In genomic region chr17:48928876-48929811, GRCh38 we compare ENCODE assay signal across 10 cellular contexts. TPM values are rescaled to one million over a fixed set of nuclear protein-coding genes. Genes with fewer than 3 reads are reported as not detected.
DNase-seq lines count a peak whose midpoint lies in the region; ATAC-seq and TF ChIP-seq lines count a peak whose summit lies in the region.
"Had no signal": no experiment of that assay in that cellular context is flagged by ENCODE, and none has a peak within 500 bp of the region (broad histone marks: within the 10 kb centered on the region; RNA-seq: fewer than 3 reads in every experiment).

No MANE protein-coding gene starts in this region.

- H3K36me3 Mint-ChIP-seq in CD8-positive, alpha-beta memory T cell, result peaks cover 7 to 96% (median 20%) of the 10 kb centered on the region in 3 donors
- H3K36me3 Mint-ChIP-seq in IgD-negative memory B cell (peaks cover 3% of the 10 kb centered on the region), natural killer cell (no peaks in the 10 kb centered on the region)

- no peak overlapping the region for H3K4me3 ChIP-seq in CD8-positive, alpha-beta memory T cell (ENCODE audit: low read length)
- no peak overlapping the region for H3K4me3 ChIP-seq in body of pancreas

- H3K4me3 Mint-ChIP-seq in CD8-positive, alpha-beta memory T cell, result no peak overlapping the region
- H3K4me3 Mint-ChIP-seq in IgD-negative memory B cell (no peak overlapping the region), natural killer cell (no peak overlapping the region)
- H3K4me3 Mint-ChIP-seq: T-helper 2 cell treated with Interferon-gamma antibody and Interleukin-4, amounts not matched to agents 5 μg/mL and 100 μg/mL, for 36 hours had no signal

- H3K4me1 ChIP-seq in CD8-positive, alpha-beta memory T cell (ENCODE audit: insufficient read depth, low read length), result no peaks in the 10 kb centered on the region
- H3K4me1 ChIP-seq in body of pancreas, result peaks cover 8% of the 10 kb centered on the region

- no peaks in the 10 kb centered on the region for H3K27me3 ChIP-seq in CD8-positive, alpha-beta memory T cell (ENCODE audit: insufficient read depth, low read length, poor library complexity, severe bottlenecking)
- no peaks in the 10 kb centered on the region for H3K27me3 ChIP-seq in body of pancreas

- peaks cover 0 to 9% (median 0%) of the 10 kb centered on the region in 3 donors for H3K4me1 Mint-ChIP-seq in CD8-positive, alpha-beta memory T cell
- H3K4me1 Mint-ChIP-seq in IgD-negative memory B cell (peaks cover 0 to 5% (median 0%) of the 10 kb centered on the region in 3 donors), natural killer cell (peaks cover 0 to 13% of the 10 kb centered on the region in 2 donors)

- CTCF ChIA-PET in CD8-positive, alpha-beta memory T cell (lab: Charles Lee), result no interaction called here

- no peak for TF ChIP-seq CTCF in natural killer cell (IDR thresholded peaks at IDR 0.05)
- TF ChIP-seq CTCF in body of pancreas (IDR thresholded peaks at IDR 0.05), result no peak

- no peak overlapping the region for H3K27ac ChIP-seq in CD8-positive, alpha-beta memory T cell (ENCODE audit: low read depth, low read length)
- no peak overlapping the region for H3K27ac ChIP-seq in body of pancreas

- no peaks in the 10 kb centered on the region for H3K27me3 Mint-ChIP-seq in CD8-positive, alpha-beta memory T cell
- no peaks in the 10 kb centered on the region for H3K27me3 Mint-ChIP-seq in IgD-negative memory B cell
- no peaks in the 10 kb centered on the region for H3K27me3 Mint-ChIP-seq in natural killer cell (ENCODE audit: low read depth in 2 of 2)

- TF ChIP-seq POLR2A in body of pancreas (IDR thresholded peaks at IDR 0.05), result no peak

- WGBS in body of pancreas, 2 donors, result 89 to 91% methylated on average over 6 of the region's 6 CpGs

- no peaks in the 10 kb centered on the region for H3K9me3 Mint-ChIP-seq in CD8-positive, alpha-beta memory T cell
- H3K9me3 Mint-ChIP-seq in IgD-negative memory B cell, result no peaks in the 10 kb centered on the region
- no peaks in the 10 kb centered on the region for H3K9me3 Mint-ChIP-seq in natural killer cell
- H3K9me3 Mint-ChIP-seq: T-helper 2 cell treated with Interferon-gamma antibody and Interleukin-4, amounts not matched to agents 5 μg/mL and 100 μg/mL, for 36 hours had no signal

- no peak for ATAC-seq in natural killer cell
- ATAC-seq in body of pancreas, result no peak

- DNase-seq in CD8-positive, alpha-beta memory T cell, result no peak
- DNase-seq in amniotic epithelial cell (ENCODE audit: low read depth) (peak; percentile 61), natural killer cell (no peak), body of pancreas (no peak), NCI-H1048 (lab: John Stamatoyannopoulos, UW) (no peak), dedifferentiated amniotic fluid mesenchymal stem cell (ENCODE audit: extremely low spot score) (no peak)
- DNase-seq: NCI-H2081 had no signal

- peak overlapping the region in 6 of 8 donors; percentile 1 to 91 (median 50) for H3K27ac Mint-ChIP-seq in CD8-positive, alpha-beta memory T cell
- H3K27ac Mint-ChIP-seq in IgD-negative memory B cell, result peak overlapping the region in 2 of 3 donors; percentile 1 to 60
- peak overlapping the region; percentile 50 to 68 for H3K27ac Mint-ChIP-seq in natural killer cell
- H3K27ac Mint-ChIP-seq: T-helper 2 cell treated with Interferon-gamma antibody and Interleukin-4, amounts not matched to agents 5 μg/mL and 100 μg/mL, for 36 hours had no signal

- no peaks in the 10 kb centered on the region for H3K9me3 ChIP-seq in CD8-positive, alpha-beta memory T cell (ENCODE audit: low read length)
- no peaks in the 10 kb centered on the region for H3K9me3 ChIP-seq in body of pancreas

- peaks cover 47% of the 10 kb centered on the region for H3K36me3 ChIP-seq in CD8-positive, alpha-beta memory T cell (ENCODE audit: insufficient read depth, low read length)
- H3K36me3 ChIP-seq in body of pancreas (replicated peaks in 1 of 2; ENCODE audit: insufficient read depth in 1 of 2, low read depth in 2 of 2), result peaks cover 7 to 27% of the 10 kb centered on the region in 2 donors

- POLR2A ChIA-PET in CD8-positive, alpha-beta memory T cell (lab: Charles Lee), result no interaction called here

- intact Hi-C loops in natural killer cell (cut with micrococcal nuclease) (no loop called here), body of pancreas (cut with DNase I) (no loop called here)

RNA-seq across cellular contexts. Expression of gene SNF8, which starts 15.5 kb away (rescaled TPM):
- 100 to 1,000 TPM; 151 to 161 TPM for total RNA-seq in CD8-positive, alpha-beta memory T cell
- 113 TPM for polyA plus RNA-seq in CD8-positive, alpha-beta memory T cell
- 108 TPM for polyA plus RNA-seq in IgD-negative memory B cell
- total RNA-seq in natural killer cell (10 to 100 TPM; 76.9 to 86.0 (median 78.3) TPM), body of pancreas (10 to 100 TPM; 35.9 to 39.4 TPM)

RNA-seq across cellular contexts. Expression of gene UBE2Z, which starts 20.9 kb away (rescaled TPM):
- 100 to 1,000 TPM; 100 to 103 TPM for total RNA-seq in CD8-positive, alpha-beta memory T cell
- polyA plus RNA-seq in CD8-positive, alpha-beta memory T cell, result 74.7 TPM
- polyA plus RNA-seq in IgD-negative memory B cell, result 58.1 TPM
- total RNA-seq in natural killer cell (10 to 100 TPM; 89.0 to 94.0 (median 89.6) TPM), body of pancreas (10 to 100 TPM; 28.3 to 47.1 TPM)

RNA-seq across cellular contexts. Expression of gene ATP5MC1, which starts 36.6 kb away (rescaled TPM):
- total RNA-seq in CD8-positive, alpha-beta memory T cell, result 100 to 1,000 TPM; 131 to 138 TPM
- 143 TPM for polyA plus RNA-seq in CD8-positive, alpha-beta memory T cell
- 192 TPM for polyA plus RNA-seq in IgD-negative memory B cell
- total RNA-seq in natural killer cell (10 to 100 TPM; 28.2 to 34.9 (median 34.5) TPM), body of pancreas (10 to 100 TPM in 1 of 2 donors, 1 to 10 TPM in 1; 8.2 to 16.9 TPM)

RNA-seq across cellular contexts. Expression of gene GIP, which starts 39.3 kb away (rescaled TPM):
- not detected for total RNA-seq in CD8-positive, alpha-beta memory T cell
- not detected for polyA plus RNA-seq in CD8-positive, alpha-beta memory T cell
- polyA plus RNA-seq in IgD-negative memory B cell, result not detected
- total RNA-seq in natural killer cell (not detected), body of pancreas (not detected)
- total RNA-seq: fibroblast of lung had no signal
- polyA plus RNA-seq: fibroblast of lung had no signal
